ENCODE assay signal across 15 cellular contexts in genomic region chr3:186516645-186517044, GRCh38. TPM values are rescaled to one million over a fixed set of nuclear protein-coding genes. Genes with fewer than 3 reads are reported as not detected.
A peak's percentile ranks its signal among the peaks of the same experiment; 100 is the strongest.
DNase-seq lines count a peak whose midpoint lies in the region; ATAC-seq and TF ChIP-seq lines count a peak whose summit lies in the region.
"Had no signal": no experiment of that assay in that cellular context is flagged by ENCODE, and none has a peak within 500 bp of the region (broad histone marks: within the 10 kb centered on the region; RNA-seq: fewer than 3 reads in every experiment).

No MANE protein-coding gene starts in this region.

- no peaks in the 10 kb centered on the region for H3K27me3 Mint-ChIP-seq in stimulated activated naive CD8-positive, alpha-beta T cell treated with anti-CD3 and anti-CD28 coated beads, Interleukin-15, Interleukin-2, amounts not matched to agents 100 ng/mL and 50 ng/mL, for 24 hours
- H3K27me3 Mint-ChIP-seq in stimulated activated naive CD8-positive, alpha-beta T cell treated with anti-CD3 and anti-CD28 coated beads, Interleukin-15, amount 100 ng/mL, for 72 hours: no peaks in the 10 kb centered on the region
- no peaks in the 10 kb centered on the region for H3K27me3 Mint-ChIP-seq in T-cell
- H3K27me3 Mint-ChIP-seq in osteocyte (ENCODE audit: unreplicated experiment): peaks cover 54% of the 10 kb centered on the region

- ATAC-seq in stimulated activated naive CD8-positive, alpha-beta T cell treated with anti-CD3 and anti-CD28 coated beads, Interleukin-15, amount 100 ng/mL, for 72 hours: no peak
- ATAC-seq in T-cell (replicated peaks in 1 of 4) (no peak), GM18519 (IDR thresholded peaks at IDR 0.05; ENCODE audit: low FRiP score, unreplicated experiment) (no peak)

- no peak overlapping the region for H3K4me3 Mint-ChIP-seq in stimulated activated naive CD8-positive, alpha-beta T cell treated with anti-CD3 and anti-CD28 coated beads, Interleukin-15, Interleukin-2, amounts not matched to agents 100 ng/mL and 50 ng/mL, for 24 hours
- no peak overlapping the region for H3K4me3 Mint-ChIP-seq in stimulated activated naive CD8-positive, alpha-beta T cell treated with anti-CD3 and anti-CD28 coated beads, Interleukin-15, amount 100 ng/mL, for 72 hours
- peak overlapping the region in 1 of 3 donors; percentile 9 for H3K4me3 Mint-ChIP-seq in T-cell
- H3K4me3 Mint-ChIP-seq in osteocyte (ENCODE audit: unreplicated experiment): no peak overlapping the region

- peaks cover 94% of the 10 kb centered on the region for H3K4me1 Mint-ChIP-seq in stimulated activated naive CD8-positive, alpha-beta T cell treated with anti-CD3 and anti-CD28 coated beads, Interleukin-15, Interleukin-2, amounts not matched to agents 100 ng/mL and 50 ng/mL, for 24 hours (ENCODE audit: low read depth)
- peaks cover 83% of the 10 kb centered on the region for H3K4me1 Mint-ChIP-seq in stimulated activated naive CD8-positive, alpha-beta T cell treated with anti-CD3 and anti-CD28 coated beads, Interleukin-15, amount 100 ng/mL, for 72 hours
- H3K4me1 Mint-ChIP-seq in T-cell (peaks cover 62 to 80% (median 70%) of the 10 kb centered on the region in 3 donors), osteocyte (ENCODE audit: unreplicated experiment) (no peaks in the 10 kb centered on the region)

- peaks cover 4% of the 10 kb centered on the region for H3K9me3 Mint-ChIP-seq in stimulated activated naive CD8-positive, alpha-beta T cell treated with anti-CD3 and anti-CD28 coated beads, Interleukin-15, Interleukin-2, amounts not matched to agents 100 ng/mL and 50 ng/mL, for 24 hours
- H3K9me3 Mint-ChIP-seq in stimulated activated naive CD8-positive, alpha-beta T cell treated with anti-CD3 and anti-CD28 coated beads, Interleukin-15, amount 100 ng/mL, for 72 hours: no peaks in the 10 kb centered on the region
- no peaks in the 10 kb centered on the region for H3K9me3 Mint-ChIP-seq in T-cell
- H3K9me3 Mint-ChIP-seq in osteocyte (ENCODE audit: unreplicated experiment): no peaks in the 10 kb centered on the region

- H3K36me3 ChIP-seq in A673 (ENCODE audit: insufficient read depth, low read length, poor library complexity, severe bottlenecking): no peaks in the 10 kb centered on the region
- H3K36me3 ChIP-seq: BLaER1 treated with 17β-estradiol and CSF1 and Interleukin-3, amounts not matched to agents 10 nM and 100 nM; Peyer's patch had no signal

- H3K27ac Mint-ChIP-seq in stimulated activated naive CD8-positive, alpha-beta T cell treated with anti-CD3 and anti-CD28 coated beads, Interleukin-15, Interleukin-2, amounts not matched to agents 100 ng/mL and 50 ng/mL, for 24 hours: peak overlapping the region; percentile 43
- H3K27ac Mint-ChIP-seq in stimulated activated naive CD8-positive, alpha-beta T cell treated with anti-CD3 and anti-CD28 coated beads, Interleukin-15, amount 100 ng/mL, for 72 hours: no peak overlapping the region
- peak overlapping the region; percentile 9 to 13 for H3K27ac Mint-ChIP-seq in T-cell
- H3K27ac Mint-ChIP-seq in osteocyte (ENCODE audit: unreplicated experiment): no peak overlapping the region

- no peak overlapping the region for H3K27ac ChIP-seq in A673 (ENCODE audit: low read depth, low read length, poor library complexity, severe bottlenecking)
- H3K27ac ChIP-seq: 22Rv1; BLaER1 treated with 17β-estradiol and CSF1 and Interleukin-3, amounts not matched to agents 10 nM and 100 nM; Peyer's patch had no signal

- no peaks in the 10 kb centered on the region for H3K4me1 ChIP-seq in A673 (ENCODE audit: insufficient read depth, low read length, poor library complexity, severe bottlenecking)

- CTCF ChIA-PET in T-cell (lab: Charles Lee): interaction anchor here (0.6 to 5.1 kb wide), 3 partner anchors 23 to 526 kb away, joined by 3 to 51 read pairs (median 5); no protein-coding TSS in a partner anchor
- CTCF ChIA-PET in A673 (lab: Charles Lee): interaction anchor here (0.7 kb wide), 1 partner anchor 11 kb away, joined by 14 read pairs; no protein-coding TSS in a partner anchor

- POLR2A ChIA-PET in T-cell (lab: Charles Lee) (interaction anchor here in 1 of 2 donors (0.8 kb wide), 1 partner anchor 64 kb away, joined by 3 read pairs; no protein-coding TSS in a partner anchor), A673 (lab: Charles Lee; ENCODE audit: low non-redundant PET) (no interaction called here)

- intact Hi-C loops in A673 (cut with micrococcal nuclease; ENCODE audit: unreplicated experiment): no loop called here

- BruUV-seq in A673 (replicated peaks; lab: Mats Ljungman, UMichigan): no TSS peak

- DNase-seq in NOMO-1 treated with DMSO at 0.1 percent for 48 hours (lab: John Stamatoyannopoulos, UW; ENCODE audit: unreplicated experiment): peak; percentile 17
- DNase-seq in NOMO-1 treated with dmso at 0.1 percent for 144 hours (lab: John Stamatoyannopoulos, UW; ENCODE audit: unreplicated experiment): no peak
- DNase-seq in stimulated activated naive CD8-positive, alpha-beta T cell treated with anti-CD3 and anti-CD28 coated beads, Interleukin-15, amount 100 ng/mL, for 72 hours: no peak
- DNase-seq in T-cell: no peak
- no peak for DNase-seq in osteocyte (ENCODE audit: extremely low spot score, unreplicated experiment)
- DNase-seq in A673 (ENCODE audit: low spot score): no peak
- DNase-seq: NCI-H146, NCI-H2107, NCI-H345, Peyer's patch, Right ventricle myocardium superior had no signal

- no peaks in the 10 kb centered on the region for H3K36me3 Mint-ChIP-seq in stimulated activated naive CD8-positive, alpha-beta T cell treated with anti-CD3 and anti-CD28 coated beads, Interleukin-15, Interleukin-2, amounts not matched to agents 100 ng/mL and 50 ng/mL, for 24 hours (ENCODE audit: low read depth)
- H3K36me3 Mint-ChIP-seq in T-cell (no peaks in the 10 kb centered on the region), osteocyte (ENCODE audit: unreplicated experiment) (no peaks in the 10 kb centered on the region)

- H3K9me3 ChIP-seq in A673 (ENCODE audit: low read depth, low read length, poor library complexity, severe bottlenecking): no peaks in the 10 kb centered on the region

- TF ChIP-seq CTCF in osteocyte (IDR thresholded peaks at IDR 0.05): no peak
- no peak for TF ChIP-seq CTCF in A673 (conservative IDR thresholded peaks at IDR 0.05; ENCODE audit: low read depth, low read length)

- peaks cover 3% of the 10 kb centered on the region for H3K27me3 ChIP-seq in A673 (replicated peaks; ENCODE audit: insufficient read depth, low read depth, low read length, poor library complexity)
- H3K27me3 ChIP-seq: BLaER1 treated with 17β-estradiol and CSF1 and Interleukin-3, amounts not matched to agents 10 nM and 100 nM; Peyer's patch had no signal

- H3K4me3 ChIP-seq in A673 (ENCODE audit: low read depth, low read length, poor library complexity, severe bottlenecking): no peak overlapping the region
- H3K4me3 ChIP-seq: BLaER1 treated with 17β-estradiol and CSF1 and Interleukin-3, amounts not matched to agents 10 nM and 100 nM; Peyer's patch had no signal

RNA-seq across cellular contexts. Expression of gene CRYGS, which starts 27.5 kb away (rescaled TPM):
- total RNA-seq in T-cell (10 to 100 TPM in 1 of 5 donors, 1 to 10 TPM in 4; 5.5 to 10.4 (median 7.8) TPM), osteocyte (3.9 and 4.9 TPM in 2 replicates), A673 (2021) (3.6 and 3.9 TPM in 2 replicates)

RNA-seq across cellular contexts. Expression of gene TBCCD1, which starts 50.5 kb away (rescaled TPM):
- total RNA-seq in T-cell: 10 to 100 TPM; 16.1 to 17.4 (median 16.5) TPM
- 15.6 and 16.4 TPM in 2 replicates for total RNA-seq in osteocyte
- 19.4 and 20.1 TPM in 2 replicates for total RNA-seq in A673 (2021)

RNA-seq across cellular contexts. Expression of gene DNAJB11, which starts 53.9 kb away (rescaled TPM):
- total RNA-seq in T-cell: 10 to 100 TPM; 28.7 to 65.4 (median 31.7) TPM
- 73.0 and 75.8 TPM in 2 replicates for total RNA-seq in osteocyte
- 94.1 and 103 TPM in 2 replicates for total RNA-seq in A673 (2021)

Comparison
In these comparisons a context has a peak if more than half of its experiments do, and no peak if none do; other contexts are left out.
1. H3K27ac Mint-ChIP-seq: peak in stimulated activated naive CD8-positive, alpha-beta T cell treated with anti-CD3 and anti-CD28 coated beads, Interleukin-15, Interleukin-2, amounts not matched to agents 100 ng/mL and 50 ng/mL, for 24 hours (single experiment) and T-cell (2 of 2); none in stimulated activated naive CD8-positive, alpha-beta T cell treated with anti-CD3 and anti-CD28 coated beads, Interleukin-15, amount 100 ng/mL, for 72 hours (0 of 2) and osteocyte (single experiment).